ENCODE assay signal across 10 cellular contexts in genomic region chr6:144469144-144469575, GRCh38.
DNase-seq lines count a peak whose midpoint lies in the region; ATAC-seq and TF ChIP-seq lines count a peak whose summit lies in the region.
"Had no signal": no experiment of that assay in that cellular context is flagged by ENCODE, and none has a peak within 500 bp of the region (broad histone marks: within the 10 kb centered on the region; RNA-seq: fewer than 3 reads in every experiment).

No MANE protein-coding gene starts in this region.

- peak; percentile 33 for DNase-seq in activated naive CD4-positive, alpha-beta T cell treated with Interleukin-2 at 50 U/mL for 16 hours
- no peak for DNase-seq in activated naive CD4-positive, alpha-beta T cell (lab: John Stamatoyannopoulos, UW)
- no peak for DNase-seq in T-cell
- DNase-seq in stimulated activated effector memory CD8-positive, alpha-beta T cell treated with anti-CD3 and anti-CD28 coated beads, Interleukin-12 subunit alpha, Interleukin-12 subunit beta, amount 100 ng/mL, for 72 hours (ENCODE audit: low spot score in 2 of 2): no peak
- no peak for DNase-seq in NCI-H1694 (lab: John Stamatoyannopoulos, UW)
- DNase-seq in SHP77 (lab: John Stamatoyannopoulos, UW): no peak
- no peak for DNase-seq in GM23338 (ENCODE audit: low spot score)
- DNase-seq: BE2C, retina had no signal

- H3K36me3 Mint-ChIP-seq in T-cell (peaks cover 45% of the 10 kb centered on the region), GM23338 (ENCODE audit: low read depth) (peaks cover 48% of the 10 kb centered on the region)
- peaks cover 43% of the 10 kb centered on the region for H3K36me3 Mint-ChIP-seq in stimulated activated effector memory CD8-positive, alpha-beta T cell treated with anti-CD3 and anti-CD28 coated beads, Interleukin-12 subunit alpha, Interleukin-12 subunit beta, amount 100 ng/mL, for 72 hours

- H3K27me3 Mint-ChIP-seq in T-cell: no peaks in the 10 kb centered on the region
- H3K27me3 Mint-ChIP-seq in GM23338 (ENCODE audit: insufficient read depth, low read depth, poor library complexity): peaks cover 3% of the 10 kb centered on the region

- H3K4me3 ChIP-seq in GM23338: no peak overlapping the region

- no peaks in the 10 kb centered on the region for H3K27me3 ChIP-seq in GM23338 (ENCODE audit: insufficient read depth)
- H3K27me3 ChIP-seq: BE2C had no signal

- no peaks in the 10 kb centered on the region for H3K79me2 ChIP-seq in GM23338 (replicated peaks; ENCODE audit: insufficient read depth)

- POLR2A ChIA-PET in T-cell (lab: Charles Lee): interaction anchor here (0.5 to 0.7 kb wide), 3 partner anchors 75 to 356 kb away, joined by 3 to 4 read pairs (median 3); no protein-coding TSS in a partner anchor

- H3K4me1 Mint-ChIP-seq in T-cell (peaks cover 31 to 37% (median 34%) of the 10 kb centered on the region in 3 donors), GM23338 (peaks cover 15% of the 10 kb centered on the region)
- peaks cover 29% of the 10 kb centered on the region for H3K4me1 Mint-ChIP-seq in stimulated activated effector memory CD8-positive, alpha-beta T cell treated with anti-CD3 and anti-CD28 coated beads, Interleukin-12 subunit alpha, Interleukin-12 subunit beta, amount 100 ng/mL, for 72 hours

- no peak overlapping the region for H3K27ac ChIP-seq in GM23338 (ENCODE audit: low read depth)

- H4K20me1 ChIP-seq in GM23338 (replicated peaks; ENCODE audit: insufficient read depth): no peaks in the 10 kb centered on the region; the same call in 1 of the 2 replicates

- peak overlapping the region; percentile 18 to 40 (median 34) for H3K4me3 Mint-ChIP-seq in T-cell
- peak overlapping the region; percentile 49 for H3K4me3 Mint-ChIP-seq in stimulated activated effector memory CD8-positive, alpha-beta T cell treated with anti-CD3 and anti-CD28 coated beads, Interleukin-12 subunit alpha, Interleukin-12 subunit beta, amount 100 ng/mL, for 72 hours
- H3K4me3 Mint-ChIP-seq in GM23338: no peak overlapping the region

- H3K27ac Mint-ChIP-seq in T-cell: peak overlapping the region; percentile 81 to 85
- peak overlapping the region; percentile 73 for H3K27ac Mint-ChIP-seq in stimulated activated effector memory CD8-positive, alpha-beta T cell treated with anti-CD3 and anti-CD28 coated beads, Interleukin-12 subunit alpha, Interleukin-12 subunit beta, amount 100 ng/mL, for 72 hours
- no peak overlapping the region for H3K27ac Mint-ChIP-seq in GM23338

- ATAC-seq in HG02759 (IDR thresholded peaks at IDR 0.05; ENCODE audit: unreplicated experiment) (peak; percentile 77), T-cell (replicated peaks in 1 of 4) (peak in 1 of 4 experiments; percentile 31), GM23338 (no peak)
- ATAC-seq in stimulated activated effector memory CD8-positive, alpha-beta T cell treated with anti-CD3 and anti-CD28 coated beads, Interleukin-12 subunit alpha, Interleukin-12 subunit beta, amount 100 ng/mL, for 72 hours: peak; percentile 94

- H3F3A ChIP-seq in GM23338 (replicated peaks; ENCODE audit: low read depth): no peaks in the 10 kb centered on the region

- H3K9me3 Mint-ChIP-seq in T-cell: no peaks in the 10 kb centered on the region
- H3K9me3 Mint-ChIP-seq in stimulated activated effector memory CD8-positive, alpha-beta T cell treated with anti-CD3 and anti-CD28 coated beads, Interleukin-12 subunit alpha, Interleukin-12 subunit beta, amount 100 ng/mL, for 72 hours: no peaks in the 10 kb centered on the region
- H3K9me3 Mint-ChIP-seq in GM23338: peaks cover 21% of the 10 kb centered on the region; the same call in 2 of the 3 replicates

- CTCF ChIA-PET in T-cell (lab: Charles Lee): interaction anchor here (0.5 to 1.0 kb wide), 4 partner anchors 13 to 251 kb away, joined by 3 read pairs; no protein-coding TSS in a partner anchor

- H3K9me2 ChIP-seq in GM23338 (ENCODE audit: insufficient read depth): peaks cover 5% of the 10 kb centered on the region; the same call in 1 of the 2 replicates

- peaks cover 21% of the 10 kb centered on the region for H3K4me1 ChIP-seq in GM23338 (ENCODE audit: insufficient read depth)
- H3K4me1 ChIP-seq: BE2C had no signal

- peaks cover under 1% of the 10 kb centered on the region; the same call in 1 of the 2 replicates for H3K36me3 ChIP-seq in GM23338 (ENCODE audit: insufficient read depth)
- H3K36me3 ChIP-seq: BE2C had no signal

- TF ChIP-seq CTCF in GM23338 (conservative IDR thresholded peaks at IDR 0.05; ENCODE audit: low read depth in 2 of 2): no peak

- no peak overlapping the region for H2AFZ ChIP-seq in GM23338

- H3K4me2 ChIP-seq in GM23338: no peak overlapping the region

TF ChIP-seq in GM23338, 12 proteins besides CTCF, POLR2A, EP300 and RAD21 (continues in another document):
- no peak for TF ChIP-seq ZNF331 (CRISPR knock-in tag; IDR thresholded peaks at IDR 0.05; ENCODE audit: low read depth)
- TF ChIP-seq, protein P1, sequence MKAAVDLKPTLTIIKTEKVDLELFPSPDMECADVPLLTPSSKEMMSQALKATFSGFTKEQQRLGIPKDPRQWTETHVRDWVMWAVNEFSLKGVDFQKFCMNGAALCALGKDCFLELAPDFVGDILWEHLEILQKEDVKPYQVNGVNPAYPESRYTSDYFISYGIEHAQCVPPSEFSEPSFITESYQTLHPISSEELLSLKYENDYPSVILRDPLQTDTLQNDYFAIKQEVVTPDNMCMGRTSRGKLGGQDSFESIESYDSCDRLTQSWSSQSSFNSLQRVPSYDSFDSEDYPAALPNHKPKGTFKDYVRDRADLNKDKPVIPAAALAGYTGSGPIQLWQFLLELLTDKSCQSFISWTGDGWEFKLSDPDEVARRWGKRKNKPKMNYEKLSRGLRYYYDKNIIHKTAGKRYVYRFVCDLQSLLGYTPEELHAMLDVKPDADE (IDR thresholded peaks at IDR 0.05): no peak
- TF ChIP-seq EZH2 (IDR thresholded peaks at IDR 0.05; ENCODE audit: low read depth, unreplicated experiment): no peak
- TF ChIP-seq EZH2phosphoT487 (IDR thresholded peaks at IDR 0.05; ENCODE audit: unreplicated experiment): no peak
- TF ChIP-seq POLR2AphosphoS5 (IDR thresholded peaks at IDR 0.05; ENCODE audit: low read depth): no peak
- no peak for TF ChIP-seq REST (IDR thresholded peaks at IDR 0.05; ENCODE audit: unreplicated experiment)
